In the genomic region with DNA sequence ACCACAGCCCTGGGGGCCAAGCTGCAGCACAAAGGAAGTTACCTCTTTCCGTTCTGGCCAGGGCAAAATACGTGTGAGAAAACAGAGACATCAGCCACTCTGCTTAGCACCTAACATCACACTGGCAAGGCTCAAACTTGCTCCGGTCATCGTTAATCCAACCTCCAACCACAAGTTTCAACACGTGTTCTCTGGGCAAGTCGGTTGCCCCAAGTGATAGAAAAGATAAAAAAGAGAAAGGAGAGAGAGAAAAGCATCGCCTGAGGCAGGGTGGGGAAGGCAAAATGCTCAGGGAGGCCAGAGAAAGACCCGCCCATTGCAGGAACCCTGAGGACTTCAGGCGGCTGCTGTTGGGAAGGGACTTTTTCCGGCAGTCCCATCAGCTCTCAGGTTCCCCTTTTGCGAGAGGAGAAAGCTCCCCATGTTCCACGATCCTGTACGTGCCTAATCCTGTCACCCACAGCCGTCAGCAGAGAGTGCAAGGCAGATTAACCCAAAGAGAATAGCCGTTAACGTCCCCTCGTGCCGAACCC, we compare ENCODE assay signal across 9 cellular contexts. TPM values are rescaled to one million over a fixed set of nuclear protein-coding genes. Genes with fewer than 3 reads are reported as not detected.
DNase-seq lines count a peak whose midpoint lies in the region; ATAC-seq and TF ChIP-seq lines count a peak whose summit lies in the region.
"Had no signal": no experiment of that assay in that cellular context is flagged by ENCODE, and none has a peak within 500 bp of the region (broad histone marks: within the 10 kb centered on the region; RNA-seq: fewer than 3 reads in every experiment).

No MANE protein-coding gene starts in this region.

- CTCF ChIA-PET in activated CD4-positive, alpha-beta memory T cell treated with anti-CD3 and anti-CD28 coated beads, Interleukin-2, amount 10 ng/mL, durations not matched to agents 7 days and 5 days (lab: Charles Lee), result no interaction called here

- POLR2A ChIA-PET in activated CD4-positive, alpha-beta memory T cell treated with anti-CD3 and anti-CD28 coated beads, Interleukin-2, amount 10 ng/mL, durations not matched to agents 7 days and 5 days (lab: Charles Lee), result no interaction called here

- H3K27ac Mint-ChIP-seq in activated CD4-positive, alpha-beta memory T cell treated with anti-CD3 and anti-CD28 coated beads, Interleukin-2, amount 10 ng/mL, durations not matched to agents 7 days and 5 days, result peak overlapping the region; percentile 50
- peak overlapping the region; percentile 47 to 72 for H3K27ac Mint-ChIP-seq in natural killer cell treated with Interleukin-12 subunit alpha and Interleukin-12 subunit beta and Interleukin-15 and Interleukin-18, amount 100 ng/mL, for 72 hours
- no peak overlapping the region for H3K27ac Mint-ChIP-seq in activated T-helper 1 cell treated with anti-CD3 and anti-CD28 coated beads, Interleukin-12 subunit alpha, Interleukin-12 subunit beta, Interleukin-2, Interleukin-4 antibody, amounts not matched to agents 30 ng/mL and 10 ng/mL and 1 ng/mL, durations not matched to agents 14 hours and 24 hours and 36 hours

- H3K4me3 ChIP-seq in GM12865 (ENCODE audit: low read depth, low read length), result no peak overlapping the region

- H3K9me3 Mint-ChIP-seq in activated CD4-positive, alpha-beta memory T cell treated with anti-CD3 and anti-CD28 coated beads, Interleukin-2, amount 10 ng/mL, durations not matched to agents 7 days and 5 days, result no peaks in the 10 kb centered on the region
- H3K9me3 Mint-ChIP-seq in natural killer cell treated with Interleukin-12 subunit alpha and Interleukin-12 subunit beta and Interleukin-15 and Interleukin-18, amount 100 ng/mL, for 72 hours, result no peaks in the 10 kb centered on the region
- no peaks in the 10 kb centered on the region for H3K9me3 Mint-ChIP-seq in activated T-helper 1 cell treated with anti-CD3 and anti-CD28 coated beads, Interleukin-12 subunit alpha, Interleukin-12 subunit beta, Interleukin-2, Interleukin-4 antibody, amounts not matched to agents 30 ng/mL and 10 ng/mL and 1 ng/mL, durations not matched to agents 14 hours and 24 hours and 36 hours

- TF ChIP-seq CTCF in GM12865 (IDR thresholded peaks at IDR 0.05; ENCODE audit: insufficient read depth, low read depth, low read length, missing control alignments), result no peak

- H3K36me3 Mint-ChIP-seq in activated CD4-positive, alpha-beta memory T cell treated with anti-CD3 and anti-CD28 coated beads, Interleukin-2, amount 10 ng/mL, durations not matched to agents 7 days and 5 days (ENCODE audit: low read depth), result no peaks in the 10 kb centered on the region
- H3K36me3 Mint-ChIP-seq in natural killer cell treated with Interleukin-12 subunit alpha and Interleukin-12 subunit beta and Interleukin-15 and Interleukin-18, amount 100 ng/mL, for 72 hours, result no peaks in the 10 kb centered on the region
- H3K36me3 Mint-ChIP-seq in activated T-helper 1 cell treated with anti-CD3 and anti-CD28 coated beads, Interleukin-12 subunit alpha, Interleukin-12 subunit beta, Interleukin-2, Interleukin-4 antibody, amounts not matched to agents 30 ng/mL and 10 ng/mL and 1 ng/mL, durations not matched to agents 14 hours and 24 hours and 36 hours (ENCODE audit: low read depth), result no peaks in the 10 kb centered on the region

- peaks cover 13% of the 10 kb centered on the region for H3K27me3 Mint-ChIP-seq in activated CD4-positive, alpha-beta memory T cell treated with anti-CD3 and anti-CD28 coated beads, Interleukin-2, amount 10 ng/mL, durations not matched to agents 7 days and 5 days
- H3K27me3 Mint-ChIP-seq in natural killer cell treated with Interleukin-12 subunit alpha and Interleukin-12 subunit beta and Interleukin-15 and Interleukin-18, amount 100 ng/mL, for 72 hours, result no peaks in the 10 kb centered on the region
- H3K27me3 Mint-ChIP-seq in activated T-helper 1 cell treated with anti-CD3 and anti-CD28 coated beads, Interleukin-12 subunit alpha, Interleukin-12 subunit beta, Interleukin-2, Interleukin-4 antibody, amounts not matched to agents 30 ng/mL and 10 ng/mL and 1 ng/mL, durations not matched to agents 14 hours and 24 hours and 36 hours (ENCODE audit: insufficient read depth), result peaks cover 17% of the 10 kb centered on the region

- intact Hi-C loops in activated T-helper 1 cell treated with anti-CD3 and anti-CD28 coated beads, Interleukin-12 subunit alpha, Interleukin-12 subunit beta, Interleukin-2, Interleukin-4 antibody, amounts not matched to agents 30 ng/mL and 10 ng/mL and 1 ng/mL, durations not matched to agents 14 hours and 24 hours and 36 hours (cut with micrococcal nuclease), result no loop called here

- H3K4me3 Mint-ChIP-seq in activated CD4-positive, alpha-beta memory T cell treated with anti-CD3 and anti-CD28 coated beads, Interleukin-2, amount 10 ng/mL, durations not matched to agents 7 days and 5 days, result no peak overlapping the region
- peak overlapping the region; percentile 71 for H3K4me3 Mint-ChIP-seq in natural killer cell treated with Interleukin-12 subunit alpha and Interleukin-12 subunit beta and Interleukin-15 and Interleukin-18, amount 100 ng/mL, for 72 hours
- no peak overlapping the region for H3K4me3 Mint-ChIP-seq in activated T-helper 1 cell treated with anti-CD3 and anti-CD28 coated beads, Interleukin-12 subunit alpha, Interleukin-12 subunit beta, Interleukin-2, Interleukin-4 antibody, amounts not matched to agents 30 ng/mL and 10 ng/mL and 1 ng/mL, durations not matched to agents 14 hours and 24 hours and 36 hours

- ATAC-seq in HG02943 (IDR thresholded peaks at IDR 0.05; ENCODE audit: low read depth, unreplicated experiment) (peak; percentile 55), SK-N-SH treated with all-trans-retinoic acid at 6 μM for 48 hours (no peak)
- ATAC-seq in natural killer cell treated with Interleukin-12 subunit alpha and Interleukin-12 subunit beta and Interleukin-15 and Interleukin-18, amount 100 ng/mL, for 72 hours, result peak; percentile 85 to 90

- peaks cover 43% of the 10 kb centered on the region for H3K4me1 Mint-ChIP-seq in activated CD4-positive, alpha-beta memory T cell treated with anti-CD3 and anti-CD28 coated beads, Interleukin-2, amount 10 ng/mL, durations not matched to agents 7 days and 5 days
- H3K4me1 Mint-ChIP-seq in natural killer cell treated with Interleukin-12 subunit alpha and Interleukin-12 subunit beta and Interleukin-15 and Interleukin-18, amount 100 ng/mL, for 72 hours (ENCODE audit: low read depth in 2 of 2), result peaks cover 37 to 38% of the 10 kb centered on the region in 2 donors
- peaks cover 36% of the 10 kb centered on the region for H3K4me1 Mint-ChIP-seq in activated T-helper 1 cell treated with anti-CD3 and anti-CD28 coated beads, Interleukin-12 subunit alpha, Interleukin-12 subunit beta, Interleukin-2, Interleukin-4 antibody, amounts not matched to agents 30 ng/mL and 10 ng/mL and 1 ng/mL, durations not matched to agents 14 hours and 24 hours and 36 hours (ENCODE audit: low read depth)

- DNase-seq in GM12865 (ENCODE audit: low read depth) (peak; percentile 78), ecto neural progenitor cell (ENCODE audit: low spot score) (no peak)
- no peak for DNase-seq in activated CD4-positive, alpha-beta memory T cell treated with anti-CD3 and anti-CD28 coated beads, Interleukin-2, amount 10 ng/mL, durations not matched to agents 7 days and 5 days
- peak; percentile 76 for DNase-seq in natural killer cell treated with Interleukin-12 subunit alpha and Interleukin-12 subunit beta and Interleukin-15 and Interleukin-18, amount 100 ng/mL, for 72 hours (ENCODE audit: low spot score)
- no peak for DNase-seq in activated T-helper 1 cell treated with anti-CD3 and anti-CD28 coated beads, Interleukin-12 subunit alpha, Interleukin-12 subunit beta, Interleukin-2, Interleukin-4 antibody, amounts not matched to agents 30 ng/mL and 10 ng/mL and 1 ng/mL, durations not matched to agents 14 hours and 24 hours and 36 hours (ENCODE audit: low spot score)
- no peak for DNase-seq in stimulated activated CD4-positive, alpha-beta T cell treated with anti-CD3 and anti-CD28 coated beads, Interleukin-2, amount 100 ng/mL, for 24 hours
- DNase-seq: NCI-H1694 had no signal

RNA-seq across cellular contexts. Expression of gene B4GALNT4, which starts 18.5 kb away (rescaled TPM):
- under 1 TPM; 0.23 to 0.53 TPM for total RNA-seq in activated CD4-positive, alpha-beta memory T cell treated with anti-CD3 and anti-CD28 coated beads, Interleukin-2, amount 10 ng/mL, durations not matched to agents 7 days and 5 days
- under 1 TPM in 1 of 2 donors, not detected in 1; 0.50 TPM for total RNA-seq in natural killer cell treated with Interleukin-12 subunit alpha and Interleukin-12 subunit beta and Interleukin-15 and Interleukin-18, amount 100 ng/mL, for 72 hours
- 3.8 and 5.1 TPM in 2 replicates for total RNA-seq in activated T-helper 1 cell treated with anti-CD3 and anti-CD28 coated beads, Interleukin-12 subunit alpha, Interleukin-12 subunit beta, Interleukin-2, Interleukin-4 antibody, amounts not matched to agents 30 ng/mL and 10 ng/mL and 1 ng/mL, durations not matched to agents 14 hours and 24 hours and 36 hours

RNA-seq across cellular contexts. Expression of gene IFITM3, which starts 30.1 kb away (rescaled TPM):
- total RNA-seq in activated CD4-positive, alpha-beta memory T cell treated with anti-CD3 and anti-CD28 coated beads, Interleukin-2, amount 10 ng/mL, durations not matched to agents 7 days and 5 days, result 10 to 100 TPM; 52.3 to 58.8 TPM
- total RNA-seq in natural killer cell treated with Interleukin-12 subunit alpha and Interleukin-12 subunit beta and Interleukin-15 and Interleukin-18, amount 100 ng/mL, for 72 hours, result 10 to 100 TPM; 28.2 to 29.8 TPM
- 3.6 and 4.6 TPM in 2 replicates for total RNA-seq in activated T-helper 1 cell treated with anti-CD3 and anti-CD28 coated beads, Interleukin-12 subunit alpha, Interleukin-12 subunit beta, Interleukin-2, Interleukin-4 antibody, amounts not matched to agents 30 ng/mL and 10 ng/mL and 1 ng/mL, durations not matched to agents 14 hours and 24 hours and 36 hours

RNA-seq across cellular contexts. Expression of gene IFITM1, which starts 36.9 kb away (rescaled TPM):
- 1,000 to 10,000 TPM; 1,010 to 1,055 TPM for total RNA-seq in activated CD4-positive, alpha-beta memory T cell treated with anti-CD3 and anti-CD28 coated beads, Interleukin-2, amount 10 ng/mL, durations not matched to agents 7 days and 5 days
- total RNA-seq in natural killer cell treated with Interleukin-12 subunit alpha and Interleukin-12 subunit beta and Interleukin-15 and Interleukin-18, amount 100 ng/mL, for 72 hours, result 10 to 100 TPM; 58.1 to 71.0 TPM
- 208 and 214 TPM in 2 replicates for total RNA-seq in activated T-helper 1 cell treated with anti-CD3 and anti-CD28 coated beads, Interleukin-12 subunit alpha, Interleukin-12 subunit beta, Interleukin-2, Interleukin-4 antibody, amounts not matched to agents 30 ng/mL and 10 ng/mL and 1 ng/mL, durations not matched to agents 14 hours and 24 hours and 36 hours

RNA-seq across cellular contexts. Expression of gene IFITM2, which starts 43.2 kb away (rescaled TPM):
- 1,000 to 10,000 TPM; 1,637 to 1,643 TPM for total RNA-seq in activated CD4-positive, alpha-beta memory T cell treated with anti-CD3 and anti-CD28 coated beads, Interleukin-2, amount 10 ng/mL, durations not matched to agents 7 days and 5 days
- total RNA-seq in natural killer cell treated with Interleukin-12 subunit alpha and Interleukin-12 subunit beta and Interleukin-15 and Interleukin-18, amount 100 ng/mL, for 72 hours, result 100 to 1,000 TPM in 1 of 2 donors, 10 to 100 TPM in 1; 87.9 to 171 TPM
- 494 and 521 TPM in 2 replicates for total RNA-seq in activated T-helper 1 cell treated with anti-CD3 and anti-CD28 coated beads, Interleukin-12 subunit alpha, Interleukin-12 subunit beta, Interleukin-2, Interleukin-4 antibody, amounts not matched to agents 30 ng/mL and 10 ng/mL and 1 ng/mL, durations not matched to agents 14 hours and 24 hours and 36 hours

RNA-seq across cellular contexts. Expression of gene PKP3, which starts 43.2 kb away (rescaled TPM):
- not detected for total RNA-seq in activated CD4-positive, alpha-beta memory T cell treated with anti-CD3 and anti-CD28 coated beads, Interleukin-2, amount 10 ng/mL, durations not matched to agents 7 days and 5 days
- total RNA-seq in natural killer cell treated with Interleukin-12 subunit alpha and Interleukin-12 subunit beta and Interleukin-15 and Interleukin-18, amount 100 ng/mL, for 72 hours, result not detected
- total RNA-seq in activated T-helper 1 cell treated with anti-CD3 and anti-CD28 coated beads, Interleukin-12 subunit alpha, Interleukin-12 subunit beta, Interleukin-2, Interleukin-4 antibody, amounts not matched to agents 30 ng/mL and 10 ng/mL and 1 ng/mL, durations not matched to agents 14 hours and 24 hours and 36 hours, result not detected in 2 replicates

Comparison
In these comparisons a context has a peak if more than half of its experiments do, and no peak if none do; other contexts are left out.
1. DNase-seq: peak in GM12865 (single experiment) and natural killer cell treated with Interleukin-12 subunit alpha and Interleukin-12 subunit beta and Interleukin-15 and Interleukin-18, amount 100 ng/mL, for 72 hours (single experiment); none in activated CD4-positive, alpha-beta memory T cell treated with anti-CD3 and anti-CD28 coated beads, Interleukin-2, amount 10 ng/mL, durations not matched to agents 7 days and 5 days (single experiment), ecto neural progenitor cell (single experiment), activated T-helper 1 cell treated with anti-CD3 and anti-CD28 coated beads, Interleukin-12 subunit alpha, Interleukin-12 subunit beta, Interleukin-2, Interleukin-4 antibody, amounts not matched to agents 30 ng/mL and 10 ng/mL and 1 ng/mL, durations not matched to agents 14 hours and 24 hours and 36 hours (single experiment) and stimulated activated CD4-positive, alpha-beta T cell treated with anti-CD3 and anti-CD28 coated beads, Interleukin-2, amount 100 ng/mL, for 24 hours (0 of 2).